ENCODE assay signal across 10 cellular contexts in genomic region chrX:150649096-150649870, GRCh38. TPM values are rescaled to one million over a fixed set of nuclear protein-coding genes. Genes with fewer than 3 reads are reported as not detected.
DNase-seq lines count a peak whose midpoint lies in the region; ATAC-seq, FAIRE-seq and TF ChIP-seq lines count a peak whose summit lies in the region.
"Had no signal": no experiment of that assay in that cellular context is flagged by ENCODE, and none has a peak within 500 bp of the region (broad histone marks: within the 10 kb centered on the region; RNA-seq: fewer than 3 reads in every experiment).

No MANE protein-coding gene starts in this region.

- H3K36me3 ChIP-seq in ACC112 (ENCODE audit: insufficient read depth, low read length): 0 out of 2 replicates have a peak, but pooled peaks cover 3% of the 10 kb centered on the region

- H3K4me3 Mint-ChIP-seq in activated T-cell treated with anti-CD3 and anti-CD28 coated beads, Interleukin-2, amount 50 U/mL, for 4 hours: no peak overlapping the region

- H3K36me3 Mint-ChIP-seq in activated T-cell treated with anti-CD3 and anti-CD28 coated beads, Interleukin-2, amount 50 U/mL, for 4 hours (ENCODE audit: insufficient read depth): peaks cover 20% of the 10 kb centered on the region

- peak overlapping the region; percentile 56 for H2AFZ ChIP-seq in ACC112 (ENCODE audit: low read length, unreplicated experiment)

- H3K27me3 ChIP-seq in ACC112 (ENCODE audit: insufficient read depth, low read length): no peaks in the 10 kb centered on the region

- no peak for ATAC-seq in HG03095 (IDR thresholded peaks at IDR 0.05; ENCODE audit: unreplicated experiment)
- no peak for ATAC-seq in HG02759 (IDR thresholded peaks at IDR 0.05; ENCODE audit: unreplicated experiment)
- no peak for ATAC-seq in activated T-cell treated with anti-CD3 and anti-CD28 coated beads, Interleukin-2, amount 50 U/mL, for 4 hours
- ATAC-seq: activated CD4-positive, CD25-positive, alpha-beta regulatory T cell treated with anti-CD3 and anti-CD28 coated beads, Interleukin-2, amount 50 U/mL, for 24 hours had no signal

- peak overlapping the region; percentile 53 for H3K4me3 ChIP-seq in ACC112 (ENCODE audit: low read depth, low read length)
- H3K4me3 ChIP-seq in lower leg skin (ENCODE audit: low read depth, poor library complexity, severe bottlenecking): no peak overlapping the region

- H3K9me3 Mint-ChIP-seq in activated T-cell treated with anti-CD3 and anti-CD28 coated beads, Interleukin-2, amount 50 U/mL, for 4 hours: no peaks in the 10 kb centered on the region

- no peaks in the 10 kb centered on the region for H3K27me3 Mint-ChIP-seq in activated T-cell treated with anti-CD3 and anti-CD28 coated beads, Interleukin-2, amount 50 U/mL, for 4 hours (ENCODE audit: low read depth)

- H3K4me1 ChIP-seq in ACC112 (ENCODE audit: control insufficient read depth, insufficient read depth, low read length, unreplicated experiment): peaks cover 20% of the 10 kb centered on the region

- peaks cover 10% of the 10 kb centered on the region for H3K4me1 Mint-ChIP-seq in activated T-cell treated with anti-CD3 and anti-CD28 coated beads, Interleukin-2, amount 50 U/mL, for 4 hours (ENCODE audit: low read depth)

- 47 to 57% methylated on average over 8 of the region's 8 CpGs for WGBS in lower leg skin, 2 donors

- TF ChIP-seq POLR2A in GM12892 (IDR thresholded peaks at IDR 0.05; ENCODE audit: low read depth, low read length) (no peak), lower leg skin (IDR thresholded peaks at IDR 0.05) (no peak)

- no peak for DNase-seq in GM12892 (ENCODE audit: insufficient read length)
- peak; percentile 52 for DNase-seq in astrocyte of the hippocampus (ENCODE audit: low read depth, low spot score)
- DNase-seq in lung microvascular endothelial cell (ENCODE audit: low read depth in 2 of 2): peak; percentile 15 to 85
- DNase-seq in activated T-cell treated with anti-CD3 and anti-CD28 coated beads, Interleukin-2, amount 50 U/mL, for 4 hours: no peak
- DNase-seq in lower leg skin (ENCODE audit: low spot score in 2 of 2): no peak
- DNase-seq: COR-L47 had no signal

- FAIRE-seq in GM12892 (lab: Jason Lieb, UNC): peak; percentile 17

- intact Hi-C loops in lower leg skin (cut with DNase I; ENCODE audit: low total_unique reads): no loop called here

- peak overlapping the region; percentile 96 for H3K27ac ChIP-seq in ACC112 (ENCODE audit: low read depth, low read length)

- no peaks in the 10 kb centered on the region for H3K79me2 ChIP-seq in ACC112 (ENCODE audit: control insufficient read depth, insufficient read depth, low read length, unreplicated experiment)

- no peak for TF ChIP-seq CTCF in lower leg skin (IDR thresholded peaks at IDR 0.05)

RNA-seq across cellular contexts. Expression of gene MTMR1, which starts 43.9 kb away (rescaled TPM):
- 17.7 TPM for polyA plus RNA-seq in GM12892 (2012; ENCODE audit: missing spikeins)
- total RNA-seq in lung microvascular endothelial cell: 8.1 and 9.3 TPM in 2 replicates
- total RNA-seq in activated T-cell treated with anti-CD3 and anti-CD28 coated beads, Interleukin-2, amount 50 U/mL, for 4 hours: 10 to 100 TPM; 36.2 to 42.1 (median 38.8) TPM
- 10 to 100 TPM; 27.7 to 77.0 (median 45.9) TPM for total RNA-seq in lower leg skin

Comparison
In these comparisons a context has a peak if more than half of its experiments do, and no peak if none do; other contexts are left out.
1. DNase-seq: peak in astrocyte of the hippocampus (single experiment) and lung microvascular endothelial cell (2 of 2); none in GM12892 (single experiment), activated T-cell treated with anti-CD3 and anti-CD28 coated beads, Interleukin-2, amount 50 U/mL, for 4 hours (single experiment) and lower leg skin (0 of 2).